Comparison of ENCODE assay signal across 8 cellular contexts in the genomic region with DNA sequence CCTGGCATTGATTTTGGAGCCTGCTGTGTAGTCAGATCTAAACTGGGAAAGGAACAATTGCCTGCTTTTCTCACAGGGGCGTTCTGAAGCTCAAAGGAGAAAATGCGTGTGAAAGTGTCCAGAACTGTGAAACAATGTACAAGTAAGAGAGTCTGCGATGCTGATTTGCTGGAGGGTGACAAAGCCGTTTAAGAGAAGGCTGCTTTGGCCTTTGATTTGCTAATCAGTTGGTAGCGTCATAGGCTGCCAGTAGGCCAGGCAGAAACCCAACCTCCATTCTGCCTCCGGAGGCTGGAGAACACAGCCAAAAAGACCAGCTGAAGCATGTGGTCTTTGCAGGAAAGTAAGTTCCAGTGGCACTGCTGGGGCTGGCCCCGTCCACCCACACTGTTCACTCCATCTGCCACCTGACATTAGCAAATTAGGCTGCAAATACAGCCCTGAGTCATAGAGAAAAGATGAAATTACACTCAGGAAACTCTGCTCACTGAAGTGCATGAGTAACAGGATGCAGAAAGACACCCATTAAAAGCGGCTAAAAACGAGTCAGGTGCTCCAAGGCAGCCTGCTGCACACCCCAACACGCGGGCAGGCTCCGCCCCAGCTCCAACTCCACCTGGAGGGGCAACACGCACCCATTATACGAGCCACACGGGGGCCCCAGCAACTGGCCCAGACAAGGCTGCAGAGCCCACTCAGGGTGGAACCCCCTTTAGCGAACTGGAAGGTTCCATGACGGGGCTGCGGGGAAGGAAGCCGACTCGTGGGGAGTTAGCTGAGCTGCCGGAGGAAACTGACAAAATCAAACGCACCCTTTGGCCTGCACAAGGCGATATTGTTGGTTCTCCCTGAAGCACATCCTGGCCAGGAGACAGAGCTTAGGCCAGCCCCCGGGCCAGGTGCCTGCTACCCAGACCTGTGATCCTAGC. TPM values are rescaled to one million over a fixed set of nuclear protein-coding genes. Genes with fewer than 3 reads are reported as not detected.
DNase-seq lines count a peak whose midpoint lies in the region; ATAC-seq and TF ChIP-seq lines count a peak whose summit lies in the region.

No MANE protein-coding gene starts in this region.

- H2BK12ac ChIP-seq in neuronal stem cell (ENCODE audit: low read length): no peak overlapping the region

- H3K9me3 ChIP-seq in duodenal mucosa (ENCODE audit: control insufficient read depth in 1 of 2, low read length in 2 of 2) (no peaks in the 10 kb centered on the region), neuronal stem cell (replicated peaks in 1 of 2; ENCODE audit: control insufficient read depth in 2 of 2, insufficient read depth in 1 of 2, low read depth in 1 of 2, low read length in 2 of 2) (no peaks in the 10 kb centered on the region), upper lobe of left lung (no peaks in the 10 kb centered on the region)

- H3K4me3 ChIP-seq in duodenal mucosa (ENCODE audit: low read depth in 1 of 2, low read length in 2 of 2) (peak overlapping the region; percentile 18 to 34), neuronal stem cell (ENCODE audit: low read length in 2 of 2) (no peak overlapping the region), upper lobe of left lung (no peak overlapping the region)

- H2BK120ac ChIP-seq in neuronal stem cell (ENCODE audit: low read depth, low read length): no peak overlapping the region

- no peak overlapping the region for H3K4me2 ChIP-seq in neuronal stem cell (ENCODE audit: insufficient read depth, low read length, poor library complexity, severe bottlenecking)

- CTCF ChIA-PET in activated CD4-positive, alpha-beta memory T cell treated with anti-CD3 and anti-CD28 coated beads for 36 hours (lab: Charles Lee): interaction anchor here (0.6 to 4.7 kb wide), 12 partner anchors 10 to 349 kb away, joined by 3 to 33 read pairs (median 4); partner anchors contain the start of gene DYNLT2B

- H3K9me3 Mint-ChIP-seq in activated CD4-positive, alpha-beta memory T cell treated with anti-CD3 and anti-CD28 coated beads for 36 hours: no peaks in the 10 kb centered on the region

- H4K8ac ChIP-seq in neuronal stem cell (ENCODE audit: low read depth, low read length): no peak overlapping the region

- no peaks in the 10 kb centered on the region for H3K36me3 Mint-ChIP-seq in activated CD4-positive, alpha-beta memory T cell treated with anti-CD3 and anti-CD28 coated beads for 36 hours

- H3K79me1 ChIP-seq in neuronal stem cell (ENCODE audit: low read depth, low read length): no peaks in the 10 kb centered on the region

- H3K27me3 ChIP-seq in duodenal mucosa (ENCODE audit: control insufficient read depth in 1 of 2, insufficient read depth in 2 of 2, low read length in 2 of 2): no peaks in the 10 kb centered on the region
- peaks cover 0 to 5% (median 1%) of the 10 kb centered on the region in 3 experiments for H3K27me3 ChIP-seq in neuronal stem cell (ENCODE audit: control insufficient read depth in 3 of 3, insufficient read depth in 3 of 3, low read depth in 1 of 3, low read length in 3 of 3)
- H3K27me3 ChIP-seq in upper lobe of left lung: no peaks in the 10 kb centered on the region

- no CpG with 5 or more reads among the region's 24 CpGs for WGBS in neuronal stem cell (ENCODE audit: extremely low coverage in 2 of 2, insufficient read length in 2 of 2, insufficient replicate concordance in 1 of 2), 2 donors
- WGBS in upper lobe of left lung, 2 donors: 50 to 54% methylated on average over 18 to 24 of the region's 24 CpGs

- peak overlapping the region; percentile 66 for H3K4me3 Mint-ChIP-seq in activated CD4-positive, alpha-beta memory T cell treated with anti-CD3 and anti-CD28 coated beads for 36 hours

- H3K9ac ChIP-seq in duodenal mucosa (ENCODE audit: low read depth in 1 of 2, low read length in 2 of 2): peak overlapping the region; percentile 45 to 60
- H3K9ac ChIP-seq in neuronal stem cell (ENCODE audit: low read depth, low read length, poor library complexity): no peak overlapping the region

- peak overlapping the region; percentile 12 for H2BK15ac ChIP-seq in neuronal stem cell (ENCODE audit: low read length)

- no peak overlapping the region for H3K23ac ChIP-seq in neuronal stem cell (ENCODE audit: low read depth, low read length, poor library complexity)

- no peak overlapping the region for H4K91ac ChIP-seq in neuronal stem cell (ENCODE audit: low read depth, low read length, poor library complexity)

- peak; percentile 74 for DNase-seq in NCI-H1694 treated with DMSO at 0.1 percent for 48 hours (lab: John Stamatoyannopoulos, UW)
- peak; percentile 94 for DNase-seq in activated CD4-positive, alpha-beta memory T cell treated with anti-CD3 and anti-CD28 coated beads for 36 hours
- no peak for DNase-seq in neuronal stem cell (ENCODE audit: low spot score)
- DNase-seq in upper lobe of left lung: peak in 1 of 2 donors; percentile 83
- DNase-seq in NCI-H748 (lab: John Stamatoyannopoulos, UW; ENCODE audit: unreplicated experiment): no peak

- H2AK5ac ChIP-seq in neuronal stem cell (ENCODE audit: low read depth, low read length): peak overlapping the region; percentile 19

- H3K4me1 ChIP-seq in duodenal mucosa (ENCODE audit: control insufficient read depth in 1 of 2, insufficient read depth in 2 of 2, low read length in 2 of 2) (peaks cover 34 to 35% of the 10 kb centered on the region in 2 donors), neuronal stem cell (ENCODE audit: control insufficient read depth in 2 of 2, insufficient read depth in 1 of 2, low read depth in 1 of 2, low read length in 2 of 2) (peaks cover 6 to 8% of the 10 kb centered on the region in 2 donors), upper lobe of left lung (peaks cover 0 to 5% (median 2%) of the 10 kb centered on the region in 4 donors)

- H2BK5ac ChIP-seq in neuronal stem cell (ENCODE audit: low read length): no peak overlapping the region

- no peak overlapping the region for H3K14ac ChIP-seq in neuronal stem cell (ENCODE audit: low read length)

- no peak for TF ChIP-seq EP300 in upper lobe of left lung (IDR thresholded peaks at IDR 0.05)

- peaks cover 59% of the 10 kb centered on the region for H3K4me1 Mint-ChIP-seq in activated CD4-positive, alpha-beta memory T cell treated with anti-CD3 and anti-CD28 coated beads for 36 hours (ENCODE audit: low read depth)

- ATAC-seq in GM18502 (IDR thresholded peaks at IDR 0.05; ENCODE audit: poor library complexity, unreplicated experiment): peak; percentile 70
- ATAC-seq in HG02678 (IDR thresholded peaks at IDR 0.05; ENCODE audit: unreplicated experiment): peak; percentile 63
- peak; percentile 37 to 73 for ATAC-seq in upper lobe of left lung (ENCODE audit: low FRiP score in 2 of 2)

- peak overlapping the region; percentile 97 for H3K27ac Mint-ChIP-seq in activated CD4-positive, alpha-beta memory T cell treated with anti-CD3 and anti-CD28 coated beads for 36 hours

- H3K36me3 ChIP-seq in duodenal mucosa (ENCODE audit: control insufficient read depth in 1 of 2, insufficient read depth in 2 of 2, low read length in 2 of 2) (no peaks in the 10 kb centered on the region), neuronal stem cell (replicated peaks in 1 of 2; ENCODE audit: control insufficient read depth in 2 of 2, insufficient read depth in 2 of 2, low read length in 2 of 2) (no peaks in the 10 kb centered on the region), upper lobe of left lung (no peaks in the 10 kb centered on the region)

- POLR2A ChIA-PET in activated CD4-positive, alpha-beta memory T cell treated with anti-CD3 and anti-CD28 coated beads for 36 hours (lab: Charles Lee): interaction anchor here (0.8 to 2.3 kb wide), 9 partner anchors 10 to 106 kb away, joined by 4 to 12 read pairs (median 6); no protein-coding TSS in a partner anchor

- TF ChIP-seq POLR2A in upper lobe of left lung (IDR thresholded peaks at IDR 0.05): peak in 1 of 4 donors; percentile 51

- peak overlapping the region; percentile 31 for H3K18ac ChIP-seq in neuronal stem cell (ENCODE audit: low read length)

- intact Hi-C loops in activated CD4-positive, alpha-beta memory T cell treated with anti-CD3 and anti-CD28 coated beads for 36 hours (cut with micrococcal nuclease): loop anchor here (1.0 to 10.0 kb wide), 7 partner anchors 13 to 635 kb away; partner anchors contain the start of genes PPP1R2, RNF168, TFRC and TNK2

- H3K27ac ChIP-seq in duodenal mucosa (ENCODE audit: low read depth, low read length): peak overlapping the region; percentile 62
- H3K27ac ChIP-seq in neuronal stem cell (replicated peaks; ENCODE audit: low read length): no peak overlapping the region
- peak overlapping the region; percentile 24 to 68 (median 26) for H3K27ac ChIP-seq in upper lobe of left lung

- no peak overlapping the region for H3K4ac ChIP-seq in neuronal stem cell (ENCODE audit: low read length)

- TF ChIP-seq CTCF in upper lobe of left lung (IDR thresholded peaks at IDR 0.05): peak in 1 of 6 experiments; percentile 9

- no peaks in the 10 kb centered on the region for H3K27me3 Mint-ChIP-seq in activated CD4-positive, alpha-beta memory T cell treated with anti-CD3 and anti-CD28 coated beads for 36 hours

- peak overlapping the region; percentile 75 for H2AFZ ChIP-seq in neuronal stem cell (ENCODE audit: low read length)

RNA-seq across cellular contexts. Expression of gene ZDHHC19, which starts 31.6 kb away (rescaled TPM):
- under 1 TPM in 1 of 2 experiments, not detected in 1; 0.36 TPM for total RNA-seq in activated CD4-positive, alpha-beta memory T cell treated with anti-CD3 and anti-CD28 coated beads for 36 hours
- 1.1 TPM for polyA plus RNA-seq in neuronal stem cell (2013, experiment 1 of 2)
- 0.84 TPM for polyA plus RNA-seq in neuronal stem cell (2013, experiment 2 of 2)
- 1 to 10 TPM in 2 of 6 donors, not detected in 4; 1.4 to 3.1 TPM for total RNA-seq in upper lobe of left lung

RNA-seq across cellular contexts. Expression of gene SLC51A, which starts 36.7 kb away (rescaled TPM):
- total RNA-seq in activated CD4-positive, alpha-beta memory T cell treated with anti-CD3 and anti-CD28 coated beads for 36 hours: not detected
- 0.07 TPM for polyA plus RNA-seq in neuronal stem cell (2013, experiment 1 of 2)
- not detected for polyA plus RNA-seq in neuronal stem cell (2013, experiment 2 of 2)
- 1 to 10 TPM in 3 of 6 donors, under 1 TPM in 3; 0.89 to 3.2 (median 1.1) TPM for total RNA-seq in upper lobe of left lung

Comparison
In these comparisons a context has a peak if more than half of its experiments do, and no peak if none do; other contexts are left out.
1. DNase-seq: peak in NCI-H1694 treated with DMSO at 0.1 percent for 48 hours (single experiment) and activated CD4-positive, alpha-beta memory T cell treated with anti-CD3 and anti-CD28 coated beads for 36 hours (single experiment); none in neuronal stem cell (single experiment) and NCI-H748 (single experiment).
2. H3K4me3 ChIP-seq: peak in duodenal mucosa (2 of 2); none in neuronal stem cell (0 of 2) and upper lobe of left lung (0 of 4).
3. Peak in every context shown above with its lines, with median percentiles within 50 percentile points of each other: ATAC-seq.